1 cellular context compared by ENCODE assay signal in the genomic region with DNA sequence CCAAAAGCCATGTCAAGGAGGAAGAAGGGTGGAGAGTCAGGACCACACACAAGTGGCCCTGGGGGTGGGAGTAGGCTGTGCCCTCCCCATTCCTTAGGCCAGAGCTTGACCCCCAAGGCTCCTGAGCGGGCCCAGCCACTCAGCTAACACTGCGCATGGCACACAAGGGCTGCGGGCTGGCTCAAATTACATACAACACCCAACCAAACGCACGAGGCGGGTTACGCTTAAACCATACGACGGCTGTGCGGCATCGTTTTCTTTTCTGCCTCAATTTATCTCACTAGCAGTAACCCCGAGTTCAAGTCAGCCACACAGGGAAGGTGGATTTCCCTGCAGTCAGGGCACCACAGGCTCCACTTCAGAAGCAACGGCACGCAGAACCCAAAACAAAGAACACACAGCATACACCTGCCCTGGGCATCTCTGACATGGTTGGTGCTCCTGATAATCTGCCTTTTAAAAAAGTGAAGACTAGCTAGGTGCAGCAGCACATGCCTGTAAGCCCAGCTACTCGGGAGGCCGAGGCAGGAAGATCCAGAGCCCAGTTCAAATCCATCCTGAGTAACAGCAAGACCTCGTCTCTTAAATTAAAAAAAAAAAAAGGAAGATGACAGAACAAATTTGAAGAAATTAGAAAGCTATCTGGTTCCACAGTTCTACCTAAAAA.
TF ChIP-seq lines count a peak whose summit lies in the region.

No MANE protein-coding gene starts in this region.

TF ChIP-seq in HepG2, 621 proteins besides CTCF, POLR2A, EP300 and RAD21:
- TF ChIP-seq ARID2 (CRISPR knock-in tag; IDR thresholded peaks at IDR 0.05; ENCODE audit: borderline replicate concordance) (no peak), ZBTB34 (CRISPR knock-in tag; IDR thresholded peaks at IDR 0.05) (no peak), SOX5 (CRISPR knock-in tag; IDR thresholded peaks at IDR 0.05; ENCODE audit: borderline replicate concordance) (no peak), EEA1 (CRISPR knock-in tag; IDR thresholded peaks at IDR 0.05; ENCODE audit: borderline replicate concordance) (no peak), ZBTB38 (CRISPR knock-in tag; IDR thresholded peaks at IDR 0.05) (no peak), TIGD3 (CRISPR knock-in tag; IDR thresholded peaks at IDR 0.05; ENCODE audit: borderline replicate concordance) (no peak), ZNF761 (CRISPR knock-in tag; conservative IDR thresholded peaks at IDR 0.05) (no peak)
